8 cellular contexts compared by ENCODE assay signal in the genomic region with DNA sequence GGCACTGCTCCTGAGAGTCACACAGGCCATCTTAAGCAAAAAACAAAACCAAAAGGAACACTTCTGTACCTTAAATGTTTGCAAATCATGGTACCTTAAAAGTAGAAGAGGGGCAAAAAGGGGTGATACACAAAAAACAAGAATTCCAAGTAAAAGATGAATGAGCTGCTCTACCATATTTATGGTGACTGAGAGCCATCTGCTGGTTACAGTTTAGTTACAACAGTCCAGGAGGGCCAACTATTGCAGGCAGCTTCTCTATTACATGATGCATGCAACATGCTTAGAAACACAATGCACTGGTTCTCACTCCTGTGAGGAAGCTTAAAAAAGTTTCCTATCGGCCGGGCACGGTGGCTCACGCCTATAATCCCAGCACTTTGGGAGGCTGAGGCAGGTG. TPM values are rescaled to one million over a fixed set of nuclear protein-coding genes. Genes with fewer than 3 reads are reported as not detected.
DNase-seq lines count a peak whose midpoint lies in the region; ATAC-seq and TF ChIP-seq lines count a peak whose summit lies in the region.

No MANE protein-coding gene starts in this region.

- H3K27me3 ChIP-seq in hepatocyte: no peaks in the 10 kb centered on the region

- H3K4me3 ChIP-seq in hepatocyte: no peak overlapping the region

- POLR2A ChIA-PET in WTC11 (lab: Charles Lee): no interaction called here

- no peaks in the 10 kb centered on the region for H3K27me3 Mint-ChIP-seq in WTC11 (ENCODE audit: low read depth)

- H3K9me3 Mint-ChIP-seq in WTC11: no peaks in the 10 kb centered on the region

- H3K27ac ChIP-seq in hepatocyte: no peak overlapping the region

- H3K4me2 ChIP-seq in hepatocyte: no peak overlapping the region

- no peaks in the 10 kb centered on the region for H3K36me3 Mint-ChIP-seq in WTC11

- H3K4me1 Mint-ChIP-seq in WTC11: peaks cover 27% of the 10 kb centered on the region

- no peaks in the 10 kb centered on the region for H3K79me2 ChIP-seq in hepatocyte

- no peak overlapping the region for H2AFZ ChIP-seq in hepatocyte

- H4K20me1 ChIP-seq in hepatocyte (ENCODE audit: insufficient read depth, poor library complexity, severe bottlenecking): no peaks in the 10 kb centered on the region

- ATAC-seq in WTC11 (peak; percentile 87), GM21528 (IDR thresholded peaks at IDR 0.05; ENCODE audit: low FRiP score, unreplicated experiment) (no peak)

- H3K9me2 ChIP-seq in hepatocyte (replicated peaks; ENCODE audit: insufficient read depth): no peaks in the 10 kb centered on the region

- H3K9me3 ChIP-seq in hepatocyte (ENCODE audit: low read depth): no peaks in the 10 kb centered on the region

- no peaks in the 10 kb centered on the region for H3K36me3 ChIP-seq in hepatocyte (replicated peaks; ENCODE audit: insufficient read depth, low read depth)

- TF ChIP-seq CTCF in WTC11 (IDR thresholded peaks at IDR 0.05) (0 out of 2 replicates have a peak, but pooled peaks have one; percentile 17), hepatocyte (IDR thresholded peaks at IDR 0.05; ENCODE audit: poor library complexity) (peak; percentile 71)

- peaks cover 3% of the 10 kb centered on the region for H3K4me1 ChIP-seq in hepatocyte (ENCODE audit: insufficient read depth)

- 41% methylated on average over 4 of the region's 4 CpGs for WGBS in hepatocyte (ENCODE audit: low lambda C conversion rate, missing lambda C conversion rate)

- H3K4me3 Mint-ChIP-seq in WTC11: no peak overlapping the region

- CTCF ChIA-PET in WTC11 (lab: Charles Lee): interaction anchor here (0.5 to 2.2 kb wide), 35 partner anchors 8 to 1057 kb away, joined by 3 to 15 read pairs (median 4); partner anchors contain the start of genes CFAP52 and MFSD6L

- DNase-seq in NCI-H2081 (lab: John Stamatoyannopoulos, UW) (peak; percentile 30 to 40), NCI-H2081 treated with DMSO at 0.1 percent for 48 hours (lab: John Stamatoyannopoulos, UW) (no peak), M059J (ENCODE audit: low read depth) (peak; percentile 40), WTC11 (ENCODE audit: low spot score) (no peak), hepatocyte (ENCODE audit: low spot score) (peak; percentile 62), superior temporal gyrus (ENCODE audit: extremely low spot score) (peak; percentile 85), ecto neural progenitor cell (ENCODE audit: low spot score) (no peak)

- no peak overlapping the region for H3K27ac Mint-ChIP-seq in WTC11

TF ChIP-seq in WTC11, 78 proteins besides CTCF, POLR2A, EP300 and RAD21 (continues in another document):
- TF ChIP-seq ARID4B (CRISPR knock-in tag; IDR thresholded peaks at IDR 0.05; ENCODE audit: borderline replicate concordance): no peak
- no peak for TF ChIP-seq SOX15 (CRISPR knock-in tag; IDR thresholded peaks at IDR 0.05)
- no peak for TF ChIP-seq ATF1 (CRISPR knock-in tag; IDR thresholded peaks at IDR 0.05)
- no peak for TF ChIP-seq GTF2I (CRISPR knock-in tag; conservative IDR thresholded peaks at IDR 0.05)
- TF ChIP-seq, protein P1, sequence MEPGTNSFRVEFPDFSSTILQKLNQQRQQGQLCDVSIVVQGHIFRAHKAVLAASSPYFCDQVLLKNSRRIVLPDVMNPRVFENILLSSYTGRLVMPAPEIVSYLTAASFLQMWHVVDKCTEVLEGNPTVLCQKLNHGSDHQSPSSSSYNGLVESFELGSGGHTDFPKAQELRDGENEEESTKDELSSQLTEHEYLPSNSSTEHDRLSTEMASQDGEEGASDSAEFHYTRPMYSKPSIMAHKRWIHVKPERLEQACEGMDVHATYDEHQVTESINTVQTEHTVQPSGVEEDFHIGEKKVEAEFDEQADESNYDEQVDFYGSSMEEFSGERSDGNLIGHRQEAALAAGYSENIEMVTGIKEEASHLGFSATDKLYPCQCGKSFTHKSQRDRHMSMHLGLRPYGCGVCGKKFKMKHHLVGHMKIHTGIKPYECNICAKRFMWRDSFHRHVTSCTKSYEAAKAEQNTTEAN (CRISPR knock-in tag; IDR thresholded peaks at IDR 0.05): no peak
- TF ChIP-seq ZNF532 (CRISPR knock-in tag; IDR thresholded peaks at IDR 0.05; ENCODE audit: borderline replicate concordance): no peak
- no peak for TF ChIP-seq MXD4 (CRISPR knock-in tag; IDR thresholded peaks at IDR 0.05; ENCODE audit: borderline replicate concordance)
- TF ChIP-seq HMGXB4 (CRISPR knock-in tag; IDR thresholded peaks at IDR 0.05): no peak
- no peak for TF ChIP-seq NFE2L1 (CRISPR knock-in tag; IDR thresholded peaks at IDR 0.05)
- no peak for TF ChIP-seq FOXK1 (CRISPR knock-in tag; IDR thresholded peaks at IDR 0.05)

RNA-seq across cellular contexts. Expression of gene STX8, which starts 53.5 kb away (rescaled TPM):
- 74.5 and 93.0 TPM in 2 replicates for total RNA-seq in M059J (2014; rRNA removed; shearing (Covaris generic))
- 39.9 to 55.6 TPM (median 52.8 TPM) in 3 replicates for total RNA-seq in WTC11 (2021)
- total RNA-seq in hepatocyte: 40.6 and 68.8 TPM in 2 replicates
- 64.7 and 68.5 TPM in 2 replicates for polyA plus RNA-seq in hepatocyte

RNA-seq across cellular contexts. Expression of gene CFAP52, which starts 54.4 kb away (rescaled TPM):
- not detected in 2 replicates for total RNA-seq in M059J (2014; rRNA removed; shearing (Covaris generic))
- total RNA-seq in WTC11 (2021) (not detected in 3 replicates), hepatocyte (0.67 TPM in 1 of 2 replicates, not detected in the other)
- not detected in 2 replicates for polyA plus RNA-seq in hepatocyte

Comparison
In these comparisons a context has a peak if more than half of its experiments do, and no peak if none do; other contexts are left out.
1. DNase-seq: peak in NCI-H2081 (2 of 2), M059J (single experiment), hepatocyte (single experiment) and superior temporal gyrus (single experiment); none in NCI-H2081 treated with DMSO at 0.1 percent for 48 hours (single experiment), WTC11 (single experiment) and ecto neural progenitor cell (single experiment).